Comparison of ENCODE assay signal across 7 cellular contexts in genomic region chr22:40400173-40400572, GRCh38. TPM values are rescaled to one million over a fixed set of nuclear protein-coding genes. Genes with fewer than 3 reads are reported as not detected.
DNase-seq lines count a peak whose midpoint lies in the region; ATAC-seq and TF ChIP-seq lines count a peak whose summit lies in the region.

No MANE protein-coding gene starts in this region.

- no peaks in the 10 kb centered on the region for H4K20me1 ChIP-seq in PC-9 (ENCODE audit: insufficient read depth)

- H3K79me2 ChIP-seq in PC-9 (ENCODE audit: low read depth): peaks cover 11% of the 10 kb centered on the region; the same call in 1 of the 2 replicates

- H3F3A ChIP-seq in PC-9 (ENCODE audit: insufficient read depth, low read depth): peaks cover 36% of the 10 kb centered on the region

- TF ChIP-seq CTCF in PC-9 (conservative IDR thresholded peaks at IDR 0.05): no peak

- no peaks in the 10 kb centered on the region for H3K9me2 ChIP-seq in PC-9 (ENCODE audit: insufficient read depth)

- no peaks in the 10 kb centered on the region for H3K27me3 ChIP-seq in PC-9 (ENCODE audit: insufficient read depth, low read depth)

- peaks cover 41% of the 10 kb centered on the region for H3K4me1 ChIP-seq in PC-9 (replicated peaks; ENCODE audit: insufficient read depth)

- peaks cover 0 to 4% of the 10 kb centered on the region in 2 donors for H3K9me3 Mint-ChIP-seq in activated naive CD4-positive, alpha-beta T cell treated with anti-CD3 and anti-CD28 coated beads, Interleukin-2, amount 50 U/mL, for 72 hours

- no TSS peak for BruUV-seq in PC-9 (replicated peaks; lab: Mats Ljungman, UMichigan)

- CTCF ChIA-PET in PC-9 (lab: Charles Lee): no interaction called here

- no peak overlapping the region for H3K4me3 ChIP-seq in PC-9

- no peak for DNase-seq in PC-9
- no peak for DNase-seq in activated naive CD4-positive, alpha-beta T cell treated with anti-CD3 and anti-CD28 coated beads, Interleukin-2, amount 50 U/mL, for 72 hours (ENCODE audit: low spot score in 2 of 2)
- peak; percentile 28 to 34 for DNase-seq in stimulated activated CD4-positive, alpha-beta T cell treated with anti-CD3 and anti-CD28 coated beads, Interleukin-4, amount 100 ng/mL, for 48 hours (ENCODE audit: low read depth in 2 of 2)
- DNase-seq in HK-2 (ENCODE audit: unreplicated experiment): no peak
- DNase-seq in COLO668 (lab: John Stamatoyannopoulos, UW; ENCODE audit: unreplicated experiment): no peak
- DNase-seq in NCI-H187 treated with DMSO at 0.1 percent for 48 hours (lab: John Stamatoyannopoulos, UW): no peak

- H3K27ac Mint-ChIP-seq in activated naive CD4-positive, alpha-beta T cell treated with anti-CD3 and anti-CD28 coated beads, Interleukin-2, amount 50 U/mL, for 72 hours: peak overlapping the region; percentile 73 to 87

- peak; percentile 45 for ATAC-seq in GM18861 (IDR thresholded peaks at IDR 0.05; ENCODE audit: unreplicated experiment)
- ATAC-seq in activated naive CD4-positive, alpha-beta T cell treated with anti-CD3 and anti-CD28 coated beads, Interleukin-2, amount 50 U/mL, for 72 hours: peak in 1 of 2 donors; percentile 17

- peaks cover 12 to 29% of the 10 kb centered on the region in 2 donors for H3K36me3 Mint-ChIP-seq in activated naive CD4-positive, alpha-beta T cell treated with anti-CD3 and anti-CD28 coated beads, Interleukin-2, amount 50 U/mL, for 72 hours

- POLR2A ChIA-PET in PC-9 (lab: Charles Lee; ENCODE audit: unreplicated experiment): no interaction called here

- peaks cover 21% of the 10 kb centered on the region for H3K36me3 ChIP-seq in PC-9 (ENCODE audit: low read depth)

- no peak overlapping the region for H2AFZ ChIP-seq in PC-9

- peak overlapping the region; percentile 25; the same call in 1 of the 2 replicates for H3K27ac ChIP-seq in PC-9

- no peaks in the 10 kb centered on the region for H3K9me3 ChIP-seq in PC-9 (ENCODE audit: insufficient read depth, low read depth)

- H3K4me2 ChIP-seq in PC-9: no peak overlapping the region

- intact Hi-C loops in PC-9 (cut with micrococcal nuclease; ENCODE audit: unreplicated experiment): no loop called here

RNA-seq across cellular contexts. Expression of gene SGSM3, which starts 29.8 kb away (rescaled TPM):
- 90.4 and 99.4 TPM in 2 replicates for total RNA-seq in PC-9 (2021)
- total RNA-seq in activated naive CD4-positive, alpha-beta T cell treated with anti-CD3 and anti-CD28 coated beads, Interleukin-2, amount 50 U/mL, for 72 hours: 10 to 100 TPM; 31.8 to 50.2 TPM

RNA-seq across cellular contexts. Expression of gene ADSL, which starts 53.9 kb away (rescaled TPM):
- 56.2 and 66.2 TPM in 2 replicates for total RNA-seq in PC-9 (2021)
- 100 to 1,000 TPM in 1 of 2 donors, 10 to 100 TPM in 1; 97.4 to 135 TPM for total RNA-seq in activated naive CD4-positive, alpha-beta T cell treated with anti-CD3 and anti-CD28 coated beads, Interleukin-2, amount 50 U/mL, for 72 hours

Comparison
In these comparisons a context has a peak if more than half of its experiments do, and no peak if none do; other contexts are left out.
1. DNase-seq: peak in stimulated activated CD4-positive, alpha-beta T cell treated with anti-CD3 and anti-CD28 coated beads, Interleukin-4, amount 100 ng/mL, for 48 hours (2 of 2); none in PC-9 (0 of 2), activated naive CD4-positive, alpha-beta T cell treated with anti-CD3 and anti-CD28 coated beads, Interleukin-2, amount 50 U/mL, for 72 hours (0 of 2), HK-2 (single experiment), COLO668 (single experiment) and NCI-H187 treated with DMSO at 0.1 percent for 48 hours (single experiment).